In genomic region chr20:45432294-45432693, GRCh38 we compare ENCODE assay signal across 8 cellular contexts. TPM values are rescaled to one million over a fixed set of nuclear protein-coding genes. Genes with fewer than 3 reads are reported as not detected.
DNase-seq lines count a peak whose midpoint lies in the region; ATAC-seq lines count a peak whose summit lies in the region.
"Had no signal": no experiment of that assay in that cellular context is flagged by ENCODE, and none has a peak within 500 bp of the region (broad histone marks: within the 10 kb centered on the region; RNA-seq: fewer than 3 reads in every experiment).

No MANE protein-coding gene starts in this region.

- peaks cover 28 to 49% (median 42%) of the 10 kb centered on the region in 3 donors for H3K4me1 Mint-ChIP-seq in naive B cell

- ATAC-seq in GM19043 (IDR thresholded peaks at IDR 0.05; ENCODE audit: low read depth, unreplicated experiment) (peak; percentile 72), HG02759 (IDR thresholded peaks at IDR 0.05; ENCODE audit: unreplicated experiment) (peak; percentile 67), naive B cell (ENCODE audit: low read depth in 2 of 2) (peak; percentile 89 to 91)

- H3K27ac Mint-ChIP-seq in naive B cell: peak overlapping the region; percentile 50 to 89 (median 77)

- no peaks in the 10 kb centered on the region for H3K27me3 Mint-ChIP-seq in naive B cell

- H3K36me3 Mint-ChIP-seq in naive B cell: no peaks in the 10 kb centered on the region

- H3K9me3 Mint-ChIP-seq in naive B cell: peaks cover 0 to 8% (median 4%) of the 10 kb centered on the region in 7 donors

- peak; percentile 86 to 91 for DNase-seq in NOMO-1 (lab: John Stamatoyannopoulos, UW; ENCODE audit: unreplicated experiment in 2 of 2)
- DNase-seq in naive B cell: peak; percentile 76
- no peak for DNase-seq in stimulated activated CD4-positive, alpha-beta T cell treated with anti-CD3 and anti-CD28 coated beads, Interleukin-1b, Interleukin-23, amount 100 ng/mL, for 48 hours
- DNase-seq in NCI-H1436 treated with DMSO at 0.1 percent for 48 hours (lab: John Stamatoyannopoulos, UW): no peak
- DNase-seq in epidermal melanocyte (ENCODE audit: insufficient read length, low spot score): no peak
- DNase-seq: occipital lobe had no signal

- H3K4me3 Mint-ChIP-seq in naive B cell: peak overlapping the region in 6 of 8 donors; percentile 34 to 79 (median 64)

RNA-seq across cellular contexts. Expression of gene PIGT, which starts 16.4 kb away (rescaled TPM):
- 100 to 1,000 TPM in 1 of 6 donors, 10 to 100 TPM in 5; 62.0 to 113 (median 77.9) TPM for polyA plus RNA-seq in naive B cell (ENCODE audit: low read depth in 6 of 6)

RNA-seq across cellular contexts. Expression of gene DBNDD2, which starts 24.2 kb away (rescaled TPM):
- 1 to 10 TPM; 1.1 to 3.3 (median 2.1) TPM for polyA plus RNA-seq in naive B cell (ENCODE audit: low read depth in 6 of 6)

RNA-seq across cellular contexts. Expression of gene WFDC2, which starts 37.3 kb away (rescaled TPM):
- polyA plus RNA-seq in naive B cell (ENCODE audit: low read depth in 6 of 6): not detected

RNA-seq across cellular contexts. Expression of gene TP53TG5, which starts 54.2 kb away (rescaled TPM):
- polyA plus RNA-seq in naive B cell (ENCODE audit: low read depth in 6 of 6): under 1 TPM in 4 of 6 donors, not detected in 2; 0.14 to 0.29 (median 0.21) TPM

Comparison
In these comparisons a context has a peak if more than half of its experiments do, and no peak if none do; other contexts are left out.
1. DNase-seq: peak in NOMO-1 (2 of 2) and naive B cell (single experiment); none in stimulated activated CD4-positive, alpha-beta T cell treated with anti-CD3 and anti-CD28 coated beads, Interleukin-1b, Interleukin-23, amount 100 ng/mL, for 48 hours (single experiment), NCI-H1436 treated with DMSO at 0.1 percent for 48 hours (single experiment) and epidermal melanocyte (single experiment).
2. Peak in every context shown above with its lines, with median percentiles within 50 percentile points of each other: ATAC-seq.